In the genomic region with DNA sequence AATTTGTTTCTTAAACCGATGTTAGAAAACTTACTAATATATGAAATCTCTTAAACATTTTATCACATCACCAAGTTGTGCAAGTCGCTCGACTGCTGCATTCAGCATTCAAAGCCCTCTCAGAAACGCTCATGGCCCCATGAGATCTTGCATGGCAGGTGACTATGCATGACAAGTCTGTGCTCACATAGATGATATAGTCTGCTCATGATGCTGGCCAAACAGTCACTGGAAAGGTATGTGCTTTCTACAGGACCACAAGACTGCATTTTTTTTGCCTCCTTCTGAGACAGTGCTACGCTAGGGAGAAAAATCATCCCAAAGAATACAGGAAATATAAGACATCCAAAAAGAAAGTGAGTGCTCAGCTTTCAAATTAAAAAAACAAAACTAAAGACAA, we compare ENCODE assay signal across 22 cellular contexts.
DNase-seq lines count a peak whose midpoint lies in the region; ATAC-seq and TF ChIP-seq lines count a peak whose summit lies in the region.
"Had no signal": no experiment of that assay in that cellular context is flagged by ENCODE, and none has a peak within 500 bp of the region (broad histone marks: within the 10 kb centered on the region; RNA-seq: fewer than 3 reads in every experiment).

No MANE protein-coding gene starts in this region.

- TF ChIP-seq CTCF in choroid plexus epithelial cell (conservative IDR thresholded peaks at IDR 0.05; ENCODE audit: low read depth, low read length): no peak

- DNase-seq in M059J (ENCODE audit: low read depth): peak; percentile 33
- peak; percentile 79 for DNase-seq in choroid plexus epithelial cell (ENCODE audit: low read depth)
- DNase-seq in islet precursor cell: peak; percentile 62
- DNase-seq in stromal cell of bone marrow (ENCODE audit: low read depth): peak; percentile 1
- no peak for DNase-seq in NCI-H2171 treated with DMSO at 0.1 percent for 48 hours (lab: John Stamatoyannopoulos, UW)
- DNase-seq in HPDE6-E6E7 (ENCODE audit: extremely low spot score): no peak
- DNase-seq in NCI-H345 treated with DMSO at 0.1 percent for 48 hours (lab: John Stamatoyannopoulos, UW; ENCODE audit: unreplicated experiment): no peak
- DNase-seq: activated CD4-positive, alpha-beta T cell treated with anti-CD3 and anti-CD28 coated beads for 4 hours; activated CD8-positive, alpha-beta memory T cell treated with anti-CD3 and anti-CD28 coated beads for 24 hours; activated effector memory CD4-positive, alpha-beta T cell treated with Interleukin-2 at 50 U/mL for 16 hours; aorta; CD4-positive, alpha-beta memory T cell; EL; NCI-H1436; NCI-H524 treated with DMSO at 0.1 percent for 48 hours; SHP77 treated with DMSO at 0.1 percent for 48 hours; sigmoid colon; stimulated activated naive CD4-positive, alpha-beta T cell treated with Interleukin-2 at 50 U/mL for 16 hours had no signal

- ATAC-seq in GM18517 (IDR thresholded peaks at IDR 0.05; ENCODE audit: unreplicated experiment): no peak
- ATAC-seq: Panc1 had no signal

- H3K4me3 ChIP-seq in choroid plexus epithelial cell (ENCODE audit: low read depth, low read length): no peak overlapping the region
- H3K4me3 ChIP-seq: neural progenitor cell, sigmoid colon, thoracic aorta had no signal

Comparison
In these comparisons a context has a peak if more than half of its experiments do, and no peak if none do; other contexts are left out.
1. DNase-seq: peak in M059J (single experiment), choroid plexus epithelial cell (single experiment), islet precursor cell (single experiment) and stromal cell of bone marrow (single experiment); none in NCI-H2171 treated with DMSO at 0.1 percent for 48 hours (single experiment), HPDE6-E6E7 (single experiment) and NCI-H345 treated with DMSO at 0.1 percent for 48 hours (single experiment).